In the genomic region with DNA sequence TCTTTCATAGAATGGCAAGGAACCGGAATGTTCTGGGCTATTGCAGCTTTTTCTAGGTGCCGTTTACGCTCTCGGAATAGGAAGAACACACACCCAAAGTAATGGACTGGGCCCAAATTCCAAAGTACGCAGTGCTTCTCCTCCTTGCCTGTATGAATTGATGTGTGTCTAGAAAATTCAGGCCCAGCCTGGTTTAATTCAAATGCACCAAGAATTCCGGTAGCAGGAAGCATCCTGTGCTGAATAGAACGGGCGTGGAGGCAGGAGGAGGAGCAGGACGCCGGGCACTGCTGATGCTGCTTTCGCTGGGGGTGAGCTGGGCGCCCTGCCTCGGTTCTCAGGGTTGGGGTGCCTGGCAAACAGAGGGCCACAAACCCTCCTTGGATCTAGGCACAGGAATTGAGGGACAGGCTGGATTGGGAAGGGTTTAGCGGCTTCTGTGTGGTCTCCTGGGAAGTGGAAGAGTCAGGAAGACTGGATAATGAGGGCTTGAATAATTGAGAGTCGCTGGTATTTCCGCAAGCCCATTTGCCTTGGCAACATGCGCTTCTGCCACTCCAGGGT, we compare ENCODE assay signal across 9 cellular contexts. TPM values are rescaled to one million over a fixed set of nuclear protein-coding genes. Genes with fewer than 3 reads are reported as not detected.
DNase-seq lines count a peak whose midpoint lies in the region; ATAC-seq, FAIRE-seq and TF ChIP-seq lines count a peak whose summit lies in the region.
"Had no signal": no experiment of that assay in that cellular context is flagged by ENCODE, and none has a peak within 500 bp of the region (broad histone marks: within the 10 kb centered on the region; RNA-seq: fewer than 3 reads in every experiment).

No MANE protein-coding gene starts in this region.

- H2AFZ ChIP-seq in GM23248 (peak overlapping the region; percentile 73), K562 (ENCODE audit: low read depth, low read length) (peak overlapping the region; percentile 43; the same call in 1 of the 2 replicates)

- H3K79me2 ChIP-seq in GM23248 (ENCODE audit: insufficient read depth) = peaks cover 72% of the 10 kb centered on the region
- peaks cover 91% of the 10 kb centered on the region for H3K79me2 ChIP-seq in K562 (ENCODE audit: control insufficient read depth, insufficient read depth, low read length)

- 4 to 6% methylated on average over 17 of the region's 17 CpGs for WGBS in GM23248 (ENCODE audit: low coverage in 1 of 2, low lambda C conversion rate in 2 of 2, missing lambda C conversion rate in 2 of 2), 2 experiments
- 28% methylated on average over 11 of the region's 17 CpGs for WGBS in K562 (ENCODE audit: insufficient coverage, low coverage, missing lambda C conversion rate)

- POLR2A ChIA-PET in K562 (lab: Yijun Ruan, JAX) = interaction anchor here (0.6 to 3.1 kb wide), 5 partner anchors 10 to 1412 kb away, joined by 4 to 13 read pairs (median 5); no protein-coding TSS in a partner anchor

- peak overlapping the region; percentile 45 for H3K27ac Mint-ChIP-seq in nephron progenitor cell

- ATAC-seq in K562 = no peak
- ATAC-seq in GM21381 (IDR thresholded peaks at IDR 0.05; ENCODE audit: unreplicated experiment) = no peak

- peak overlapping the region; percentile 99 for H3K27ac ChIP-seq in GM23248
- H3K27ac ChIP-seq in K562 (ENCODE audit: extremely low read depth, low read depth, low read length) = peak overlapping the region; percentile 87

- H3K9ac ChIP-seq in GM23248 = peak overlapping the region; percentile 98
- H3K9ac ChIP-seq in K562 (ENCODE audit: insufficient read depth in 1 of 2, low read depth in 2 of 2, low read length in 2 of 2) = peak overlapping the region; percentile 74 to 98

- FAIRE-seq in K562 (lab: Jason Lieb, UNC) = no peak

- TF ChIP-seq POLR2A in K562 (conservative IDR thresholded peaks at IDR 0.05) = no peak

- no peaks in the 10 kb centered on the region for H3K9me2 ChIP-seq in GM23248 (ENCODE audit: insufficient read depth)

- H3K27me3 ChIP-seq in GM23248 (replicated peaks; ENCODE audit: insufficient read depth) (no peaks in the 10 kb centered on the region), K562 (ENCODE audit: control insufficient read depth in 2 of 2, insufficient read depth in 2 of 2, low read length in 2 of 2) (no peaks in the 10 kb centered on the region)

- no peak for TF ChIP-seq EP300 in K562 (IDR thresholded peaks at IDR 0.05; ENCODE audit: low read length)

- BruUV-seq in K562 (replicated peaks; lab: Mats Ljungman, UMichigan) = no TSS peak

- DNase-seq in AG08395 (ENCODE audit: low spot score) (peak; percentile 37), GM23248 (peak; percentile 79), K562 (ENCODE audit: extremely low read depth in 1 of 4, low spot score in 3 of 4) (no peak), nephron progenitor cell (no peak), HuH-7 (ENCODE audit: low spot score) (no peak)
- no peak for DNase-seq in stimulated activated CD8-positive, alpha-beta memory T cell treated with anti-CD3 and anti-CD28 coated beads, Interleukin-4, amount 100 ng/mL, for 48 hours
- DNase-seq in activated CD4-positive, alpha-beta T cell treated with anti-CD3 and anti-CD28 coated beads for 48 hours = no peak
- DNase-seq: GOT3 had no signal

- CTCF ChIA-PET in K562 (lab: Yijun Ruan, JAX; ENCODE audit: low intra/inter-chr PET ratio) = no interaction called here

- H3K4me1 Mint-ChIP-seq in nephron progenitor cell = peaks cover 68% of the 10 kb centered on the region

- peak overlapping the region; percentile 96 for H3K4me2 ChIP-seq in GM23248 (ENCODE audit: unreplicated experiment)
- peak overlapping the region; percentile 89 for H3K4me2 ChIP-seq in K562 (ENCODE audit: insufficient read depth, low read length)

- no peaks in the 10 kb centered on the region for H4K20me1 ChIP-seq in GM23248 (ENCODE audit: insufficient read depth)
- H4K20me1 ChIP-seq in K562 (replicated peaks; ENCODE audit: control insufficient read depth, insufficient read depth, low read length) = no peaks in the 10 kb centered on the region

- peaks cover 41% of the 10 kb centered on the region for H3K4me1 ChIP-seq in GM23248 (ENCODE audit: insufficient read depth)
- peaks cover 34 to 58% of the 10 kb centered on the region in 2 experiments for H3K4me1 ChIP-seq in K562 (replicated peaks in 1 of 2; ENCODE audit: control insufficient read depth in 2 of 2, insufficient read depth in 2 of 2, low read length in 2 of 2)

- H3F3A ChIP-seq in GM23248 (ENCODE audit: insufficient read depth) = peaks cover 42% of the 10 kb centered on the region

- H3K27me3 Mint-ChIP-seq in nephron progenitor cell (ENCODE audit: low read depth, poor library complexity) = no peaks in the 10 kb centered on the region

- no peaks in the 10 kb centered on the region for H3K36me3 ChIP-seq in GM23248 (ENCODE audit: low read depth)
- 0 out of 3 replicates have a peak, but pooled peaks cover 4% of the 10 kb centered on the region for H3K36me3 ChIP-seq in K562 (ENCODE audit: control insufficient read depth, insufficient read depth, low read length)

- intact Hi-C loops in K562 (cut with micrococcal nuclease) = no loop called here

- H3K9me1 ChIP-seq in K562 (ENCODE audit: control insufficient read depth, insufficient read depth, low read length) = peaks cover 6% of the 10 kb centered on the region

- no peaks in the 10 kb centered on the region for H3K9me3 Mint-ChIP-seq in nephron progenitor cell

- no peak overlapping the region for H3K4me3 Mint-ChIP-seq in nephron progenitor cell

- no peaks in the 10 kb centered on the region for H3K9me3 ChIP-seq in GM23248 (ENCODE audit: low read depth)
- H3K9me3 ChIP-seq in K562 (replicated peaks; ENCODE audit: control insufficient read depth, insufficient read depth, low read depth, low read length) = no peaks in the 10 kb centered on the region

- TF ChIP-seq RAD21 in K562 (CRISPR knock-in tag; conservative IDR thresholded peaks at IDR 0.05 in 1 of 2, IDR thresholded peaks at IDR 0.05 in 1 of 2) = no peak

- no peaks in the 10 kb centered on the region for H3K36me3 Mint-ChIP-seq in nephron progenitor cell (ENCODE audit: low read depth)

- in situ Hi-C loops in GM23248 (cut with MboI) = no loop called here
- in situ Hi-C loops in K562 (cut with MboI) = no loop called here

- H3K4me3 ChIP-seq in GM23248 = peak overlapping the region; percentile 89
- H3K4me3 ChIP-seq in K562 = peak overlapping the region; percentile 69

- TF ChIP-seq CTCF in K562 (IDR thresholded peaks at IDR 0.05 in 2 of 3, conservative IDR thresholded peaks at IDR 0.05 in 1 of 3; ENCODE audit: insufficient read depth in 2 of 3, low read depth in 1 of 3, low read length in 3 of 3) (no peak), nephron progenitor cell (IDR thresholded peaks at IDR 0.05) (no peak)

TF ChIP-seq in K562, 482 proteins besides CTCF, POLR2A, EP300 and RAD21:
- TF ChIP-seq IRF2 (CRISPR knock-in tag; IDR thresholded peaks at IDR 0.05) (no peak), ZFX (CRISPR knock-in tag; IDR thresholded peaks at IDR 0.05) (peak; percentile 78), CBFB (CRISPR knock-in tag; IDR thresholded peaks at IDR 0.05) (no peak), POLR2G (IDR thresholded peaks at IDR 0.05; ENCODE audit: low read depth, low read length) (peak; percentile 7; the same call in 1 of the 2 replicates), PHF8 (IDR thresholded peaks at IDR 0.05; ENCODE audit: borderline replicate concordance, low read length) (peak; percentile 23; the same call in 1 of the 2 replicates), TRIM28 (IDR thresholded peaks at IDR 0.05) (no peak), ZNF197 (CRISPR knock-in tag; IDR thresholded peaks at IDR 0.05; ENCODE audit: low read depth) (no peak), NFRKB (IDR thresholded peaks at IDR 0.05; ENCODE audit: low read depth) (0 out of 2 replicates have a peak, but pooled peaks have one; percentile 9)
- TF ChIP-seq, protein P1, sequence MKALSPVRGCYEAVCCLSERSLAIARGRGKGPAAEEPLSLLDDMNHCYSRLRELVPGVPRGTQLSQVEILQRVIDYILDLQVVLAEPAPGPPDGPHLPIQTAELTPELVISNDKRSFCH (CRISPR knock-in tag; IDR thresholded peaks at IDR 0.05) = no peak
- TF ChIP-seq, protein P1 (tag; IDR thresholded peaks at IDR 0.05) = no peak
- TF ChIP-seq, protein P2, sequence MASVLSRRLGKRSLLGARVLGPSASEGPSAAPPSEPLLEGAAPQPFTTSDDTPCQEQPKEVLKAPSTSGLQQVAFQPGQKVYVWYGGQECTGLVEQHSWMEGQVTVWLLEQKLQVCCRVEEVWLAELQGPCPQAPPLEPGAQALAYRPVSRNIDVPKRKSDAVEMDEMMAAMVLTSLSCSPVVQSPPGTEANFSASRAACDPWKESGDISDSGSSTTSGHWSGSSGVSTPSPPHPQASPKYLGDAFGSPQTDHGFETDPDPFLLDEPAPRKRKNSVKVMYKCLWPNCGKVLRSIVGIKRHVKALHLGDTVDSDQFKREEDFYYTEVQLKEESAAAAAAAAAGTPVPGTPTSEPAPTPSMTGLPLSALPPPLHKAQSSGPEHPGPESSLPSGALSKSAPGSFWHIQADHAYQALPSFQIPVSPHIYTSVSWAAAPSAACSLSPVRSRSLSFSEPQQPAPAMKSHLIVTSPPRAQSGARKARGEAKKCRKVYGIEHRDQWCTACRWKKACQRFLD (CRISPR knock-in tag; IDR thresholded peaks at IDR 0.05) = 0 out of 2 replicates have a peak, but pooled peaks have one; percentile 19
TF ChIP-seq in K562: peak in this region for 5.

RNA-seq across cellular contexts. Expression of a gene that starts 2.0 kb away (rescaled TPM):
- 141 and 143 TPM in 2 replicates for total RNA-seq in GM23248 (2014; rRNA removed; shearing (Covaris generic))
- polyA plus RNA-seq in GM23248 (2016; fragmentation: Nextera tagmentation; extraction: Ambion mirVana) = 52.6 and 53.2 TPM in 2 replicates
- total RNA-seq in K562 (2011; cell fraction: chromatin; rRNA removed; ENCODE audit: low replicate concordance) = 13.6 and 22.3 TPM in 2 replicates
- total RNA-seq in K562 (2011; cell fraction: nucleolus; rRNA removed) = 10.8 and 12.0 TPM in 2 replicates
- 8.9 and 12.1 TPM in 2 replicates for total RNA-seq in K562 (2011; cell fraction: nucleoplasm; rRNA removed)
- total RNA-seq in K562 (2014; rRNA removed) = 57.9 and 58.8 TPM in 2 replicates
- total RNA-seq in K562 (2014; rRNA removed; fragmentation: Illumina TruSeq; extraction: Trizol) = 18.6 and 20.9 TPM in 2 replicates
- 19.3 and 23.0 TPM in 2 replicates for total RNA-seq in K562 (2015; rRNA removed; fragmentation: Illumina TruSeq; extraction: Trizol)
- 39.0 and 42.6 TPM in 2 replicates for total RNA-seq in K562 (2021)
- 59.2 and 62.5 TPM in 2 replicates for polyA plus RNA-seq in K562 (2011; rRNA removed)
- polyA plus RNA-seq in K562 (2011; cell fraction: cytosol; rRNA removed) = 74.6 and 88.9 TPM in 2 replicates
- polyA plus RNA-seq in K562 (2011; cell fraction: nucleus; rRNA removed) = 29.0 and 29.9 TPM in 2 replicates
- polyA plus RNA-seq in K562 (2012) = 35.8 and 54.1 TPM in 2 replicates
- polyA plus RNA-seq in K562 (2014; fragmentation: Illumina TruSeq; extraction: Trizol) = 29.2 and 35.0 TPM in 2 replicates
- polyA plus RNA-seq in K562 (2014; fragmentation: Nextera tagmentation; extraction: Ambion mirVana) = 1 to 10 TPM; 1.1 to 1.6 TPM
- 52.9 and 64.8 TPM in 2 replicates for polyA plus RNA-seq in K562 (2014; rRNA removed)
- 32.1 and 33.1 TPM in 2 replicates for polyA minus RNA-seq in K562 (2011; rRNA and poly(A)+ RNA removed)
- 15.8 and 16.6 TPM in 2 replicates for polyA minus RNA-seq in K562 (2011; cell fraction: cytosol; rRNA and poly(A)+ RNA removed)
- polyA minus RNA-seq in K562 (2011; cell fraction: nucleus; rRNA and poly(A)+ RNA removed) = 4.8 and 7.6 TPM in 2 replicates

Comparison
In these comparisons a context has a peak if more than half of its experiments do, and no peak if none do; other contexts are left out.
1. DNase-seq: peak in AG08395 (single experiment) and GM23248 (single experiment); none in K562 (0 of 4), nephron progenitor cell (single experiment), stimulated activated CD8-positive, alpha-beta memory T cell treated with anti-CD3 and anti-CD28 coated beads, Interleukin-4, amount 100 ng/mL, for 48 hours (single experiment), HuH-7 (single experiment) and activated CD4-positive, alpha-beta T cell treated with anti-CD3 and anti-CD28 coated beads for 48 hours (single experiment).